ENCODE assay signal across 1 cellular context in the genomic region with DNA sequence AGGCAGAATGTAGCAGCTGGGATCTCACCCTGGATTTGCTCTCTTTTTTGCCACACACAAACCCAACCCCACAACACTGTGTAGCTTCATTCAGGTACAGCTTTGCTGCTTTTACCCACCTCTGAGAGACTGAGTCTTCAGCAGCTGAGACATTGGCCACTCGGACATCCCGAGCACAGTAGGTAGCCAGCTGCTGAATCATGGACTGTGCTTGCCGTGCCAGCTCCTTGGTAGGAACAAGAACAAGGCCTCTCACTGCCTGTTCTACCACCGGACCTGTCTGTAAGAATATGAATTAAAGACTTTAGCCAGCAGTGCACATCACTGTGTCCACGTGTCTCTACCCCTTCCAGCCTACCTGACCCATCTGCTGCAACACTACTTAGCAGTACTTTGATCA.
TF ChIP-seq lines count a peak whose summit lies in the region.

No MANE protein-coding gene starts in this region.

TF ChIP-seq in SK-N-SH, 30 proteins besides CTCF, POLR2A, EP300 and RAD21 (continued from another document):
- TF ChIP-seq, protein P1, sequence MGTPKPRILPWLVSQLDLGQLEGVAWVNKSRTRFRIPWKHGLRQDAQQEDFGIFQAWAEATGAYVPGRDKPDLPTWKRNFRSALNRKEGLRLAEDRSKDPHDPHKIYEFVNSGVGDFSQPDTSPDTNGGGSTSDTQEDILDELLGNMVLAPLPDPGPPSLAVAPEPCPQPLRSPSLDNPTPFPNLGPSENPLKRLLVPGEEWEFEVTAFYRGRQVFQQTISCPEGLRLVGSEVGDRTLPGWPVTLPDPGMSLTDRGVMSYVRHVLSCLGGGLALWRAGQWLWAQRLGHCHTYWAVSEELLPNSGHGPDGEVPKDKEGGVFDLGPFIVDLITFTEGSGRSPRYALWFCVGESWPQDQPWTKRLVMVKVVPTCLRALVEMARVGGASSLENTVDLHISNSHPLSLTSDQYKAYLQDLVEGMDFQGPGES (IDR thresholded peaks at IDR 0.05; ENCODE audit: low read depth, low read length) = no peak
- TF ChIP-seq CHD2 (IDR thresholded peaks at IDR 0.05; ENCODE audit: low read length, partially characterized antibody) (no peak), NRF1 (IDR thresholded peaks at IDR 0.05; ENCODE audit: low read depth, low read length) (no peak)
